ENCODE assay signal across 11 cellular contexts in the genomic region with DNA sequence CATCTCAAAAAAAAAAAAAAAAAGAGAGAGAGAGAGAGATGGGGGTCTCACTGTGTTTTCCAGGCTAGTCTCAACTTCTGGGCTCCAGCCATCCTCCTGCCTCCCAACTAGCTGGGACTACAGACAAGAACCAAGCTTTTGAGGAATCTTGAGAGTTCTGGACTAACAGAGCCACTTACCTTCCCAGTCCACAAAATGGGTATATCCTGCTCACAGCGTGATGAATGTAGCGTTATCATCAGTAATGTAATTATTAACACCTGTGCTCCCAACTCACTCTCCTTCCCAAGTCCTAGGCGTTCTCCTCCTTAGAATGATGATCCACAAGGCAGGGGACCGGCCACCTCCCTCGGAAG. TPM values are rescaled to one million over a fixed set of nuclear protein-coding genes. Genes with fewer than 3 reads are reported as not detected.
DNase-seq lines count a peak whose midpoint lies in the region; ATAC-seq and TF ChIP-seq lines count a peak whose summit lies in the region.
"Had no signal": no experiment of that assay in that cellular context is flagged by ENCODE, and none has a peak within 500 bp of the region (broad histone marks: within the 10 kb centered on the region; RNA-seq: fewer than 3 reads in every experiment).

No MANE protein-coding gene starts in this region.

- TF ChIP-seq CTCF in breast epithelium (IDR thresholded peaks at IDR 0.05) = no peak
- no peak for TF ChIP-seq CTCF in MCF 10A (IDR thresholded peaks at IDR 0.05; ENCODE audit: unreplicated experiment)
- TF ChIP-seq CTCF in activated CD8-positive, alpha-beta T cell treated with anti-CD3 and anti-CD28 coated beads for 36 hours (IDR thresholded peaks at IDR 0.05) = no peak
- TF ChIP-seq CTCF in stomach (IDR thresholded peaks at IDR 0.05) = no peak
- TF ChIP-seq CTCF in ovary (IDR thresholded peaks at IDR 0.05) = no peak

- H3K9me3 ChIP-seq in breast epithelium (no peaks in the 10 kb centered on the region), iPS-18a (ENCODE audit: control insufficient read depth, low read depth, low read length) (no peaks in the 10 kb centered on the region), stomach (no peaks in the 10 kb centered on the region), ovary (no peaks in the 10 kb centered on the region)

- TF ChIP-seq EP300 in stomach (IDR thresholded peaks at IDR 0.05) (no peak), ovary (IDR thresholded peaks at IDR 0.05) (no peak)

- no peak overlapping the region for H3K4me3 Mint-ChIP-seq in MCF 10A (ENCODE audit: unreplicated experiment)
- H3K4me3 Mint-ChIP-seq in activated CD8-positive, alpha-beta T cell treated with anti-CD3 and anti-CD28 coated beads for 36 hours = peak overlapping the region; percentile 61

- BruUV-seq in MCF 10A (replicated peaks; lab: Mats Ljungman, UMichigan) = no TSS peak

- POLR2A ChIA-PET in MCF 10A (lab: Yijun Ruan, JAX) = interaction anchor here (0.7 kb wide), 1 partner anchor 1236 kb away, joined by 3 read pairs; no protein-coding TSS in a partner anchor
- POLR2A ChIA-PET in activated CD8-positive, alpha-beta T cell treated with anti-CD3 and anti-CD28 coated beads for 36 hours (lab: Charles Lee) = interaction anchor here (0.9 to 1.2 kb wide), 2 partner anchors 9 to 92 kb away, joined by 3 read pairs; no protein-coding TSS in a partner anchor

- H3K36me3 ChIP-seq in breast epithelium (no peaks in the 10 kb centered on the region), iPS-18a (ENCODE audit: control insufficient read depth, low read depth, low read length) (no peaks in the 10 kb centered on the region), stomach (no peaks in the 10 kb centered on the region), ovary (no peaks in the 10 kb centered on the region)

- CTCF ChIA-PET in MCF 10A (lab: Yijun Ruan, JAX) = no interaction called here
- CTCF ChIA-PET in activated CD8-positive, alpha-beta T cell treated with anti-CD3 and anti-CD28 coated beads for 36 hours (lab: Charles Lee) = interaction anchor here (0.7 to 1.7 kb wide), 6 partner anchors 10 to 243 kb away, joined by 3 to 6 read pairs (median 4); a partner anchor contains a TSS

- H3K4me1 Mint-ChIP-seq in MCF 10A (ENCODE audit: insufficient read depth, unreplicated experiment) = no peaks in the 10 kb centered on the region
- peaks cover 17% of the 10 kb centered on the region for H3K4me1 Mint-ChIP-seq in activated CD8-positive, alpha-beta T cell treated with anti-CD3 and anti-CD28 coated beads for 36 hours (ENCODE audit: low read depth)

- no peaks in the 10 kb centered on the region for H3K36me3 Mint-ChIP-seq in MCF 10A (ENCODE audit: insufficient read depth, unreplicated experiment)
- no peaks in the 10 kb centered on the region for H3K36me3 Mint-ChIP-seq in activated CD8-positive, alpha-beta T cell treated with anti-CD3 and anti-CD28 coated beads for 36 hours (ENCODE audit: low read depth)

- peaks cover 7% of the 10 kb centered on the region for H3K27me3 Mint-ChIP-seq in MCF 10A (ENCODE audit: insufficient read depth, unreplicated experiment)
- peaks cover 14% of the 10 kb centered on the region for H3K27me3 Mint-ChIP-seq in activated CD8-positive, alpha-beta T cell treated with anti-CD3 and anti-CD28 coated beads for 36 hours

- TF ChIP-seq POLR2A in breast epithelium (IDR thresholded peaks at IDR 0.05) (no peak), stomach (IDR thresholded peaks at IDR 0.05) (no peak), ovary (IDR thresholded peaks at IDR 0.05) (no peak)

- H3K4me1 ChIP-seq in breast epithelium (peaks cover 0 to 7% of the 10 kb centered on the region in 2 donors), iPS-18a (ENCODE audit: control insufficient read depth, low read depth, low read length) (no peaks in the 10 kb centered on the region), stomach (peaks cover 9 to 13% (median 11%) of the 10 kb centered on the region in 4 donors), ovary (ENCODE audit: insufficient read depth) (peaks cover 1% of the 10 kb centered on the region)

- no peak for ATAC-seq in activated CD8-positive, alpha-beta T cell treated with anti-CD3 and anti-CD28 coated beads for 36 hours
- ATAC-seq in HG03280 (IDR thresholded peaks at IDR 0.05; ENCODE audit: unreplicated experiment) = no peak

- no peaks in the 10 kb centered on the region for H3K9me3 Mint-ChIP-seq in MCF 10A (ENCODE audit: unreplicated experiment)
- H3K9me3 Mint-ChIP-seq in activated CD8-positive, alpha-beta T cell treated with anti-CD3 and anti-CD28 coated beads for 36 hours = no peaks in the 10 kb centered on the region

- no peak overlapping the region for H3K9ac ChIP-seq in iPS-18a (ENCODE audit: low read length)

- intact Hi-C loops in breast epithelium (cut with DNase I; ENCODE audit: low total_unique reads) (no loop called here), MCF 10A (cut with micrococcal nuclease) (no loop called here), stomach (cut with DNase I; ENCODE audit: low total_unique reads) (no loop called here), ovary (cut with DNase I) (loop anchor here in 2 of 4 donors (5.0 to 10.0 kb wide), 2 partner anchors 275 to 278 kb away; no protein-coding TSS in a partner anchor)
- intact Hi-C loops in activated CD8-positive, alpha-beta T cell treated with anti-CD3 and anti-CD28 coated beads for 36 hours (cut with micrococcal nuclease) = no loop called here

- H3K27me3 ChIP-seq in breast epithelium (no peaks in the 10 kb centered on the region), iPS-18a (ENCODE audit: control insufficient read depth, insufficient read depth, low read length) (peaks cover 100% of the 10 kb centered on the region), stomach (peaks cover 0 to 15% (median 0%) of the 10 kb centered on the region in 3 donors), ovary (no peaks in the 10 kb centered on the region)

- peak overlapping the region in 1 of 2 donors; percentile 77 for H3K27ac ChIP-seq in breast epithelium
- H3K27ac ChIP-seq in iPS-18a (ENCODE audit: low read length) = no peak overlapping the region
- no peak overlapping the region for H3K27ac ChIP-seq in stomach
- no peak overlapping the region for H3K27ac ChIP-seq in ovary

- peak overlapping the region in 2 of 3 donors; percentile 57 to 69 for H3K4me3 ChIP-seq in breast epithelium
- H3K4me3 ChIP-seq in iPS-18a (ENCODE audit: low read length) = peak overlapping the region; percentile 17
- H3K4me3 ChIP-seq in stomach = peak overlapping the region; percentile 35 to 50 (median 44)
- H3K4me3 ChIP-seq in ovary = no peak overlapping the region

- no peak overlapping the region for H3K27ac Mint-ChIP-seq in MCF 10A (ENCODE audit: low read depth, unreplicated experiment)
- no peak overlapping the region for H3K27ac Mint-ChIP-seq in activated CD8-positive, alpha-beta T cell treated with anti-CD3 and anti-CD28 coated beads for 36 hours

- DNase-seq in breast epithelium (ENCODE audit: low spot score in 2 of 2) (no peak), MCF 10A (ENCODE audit: unreplicated experiment) (no peak), stomach (no peak), ovary (no peak)
- DNase-seq in activated CD8-positive, alpha-beta T cell treated with anti-CD3 and anti-CD28 coated beads for 36 hours = no peak
- DNase-seq in activated CD8-positive, alpha-beta memory T cell treated with anti-CD3 and anti-CD28 coated beads for 24 hours = no peak
- DNase-seq: NCI-H2171 treated with DMSO at 0.1 percent for 48 hours, occipital lobe, SIG-M5 had no signal

- WGBS in stomach, 5 donors = 23 to 43% (median 28%) methylated on average over 5 of the region's 5 CpGs
- 36 to 60% (median 53%) methylated on average over 5 of the region's 5 CpGs for WGBS in ovary, 3 donors

RNA-seq across cellular contexts. Expression of a gene that starts 4.6 kb away (rescaled TPM):
- total RNA-seq in breast epithelium (not detected), MCF 10A (2022) (not detected in 2 replicates), stomach (not detected), ovary (1 to 10 TPM in 3 of 7 donors, under 1 TPM in 1, not detected in 3; 0.98 to 2.4 (median 1.3) TPM)
- total RNA-seq in activated CD8-positive, alpha-beta T cell treated with anti-CD3 and anti-CD28 coated beads for 36 hours = 1 to 10 TPM in 1 of 2 experiments, under 1 TPM in 1; 0.56 to 1.3 TPM
- polyA plus RNA-seq in stomach (1 to 10 TPM in 1 of 3 donors, not detected in 2; 1.2 TPM), ovary (under 1 TPM in 1 of 2 donors, not detected in 1; 0.30 TPM)

RNA-seq across cellular contexts. Expression of a gene that starts 33.6 kb away (rescaled TPM):
- total RNA-seq in breast epithelium = 1 to 10 TPM; 1.3 to 6.3 (median 1.6) TPM
- 0.75 and 1.8 TPM in 2 replicates for total RNA-seq in MCF 10A (2022)
- total RNA-seq in activated CD8-positive, alpha-beta T cell treated with anti-CD3 and anti-CD28 coated beads for 36 hours = 1 to 10 TPM; 3.6 to 5.2 TPM
- 10 to 100 TPM in 1 of 5 donors, 1 to 10 TPM in 2, under 1 TPM in 1, not detected in 1; 0.87 to 14.3 (median 1.8) TPM for total RNA-seq in stomach
- 1 to 10 TPM; 1.7 to 5.8 (median 3.7) TPM for polyA plus RNA-seq in stomach
- total RNA-seq in ovary = 1 to 10 TPM; 1.3 to 3.7 (median 2.3) TPM
- 1 to 10 TPM in 1 of 2 donors, under 1 TPM in 1; 0.57 to 2.8 TPM for polyA plus RNA-seq in ovary

RNA-seq across cellular contexts. Expression of a gene that starts 33.7 kb away (rescaled TPM):
- total RNA-seq in breast epithelium (10 to 100 TPM; 16.6 to 50.1 (median 43.6) TPM), MCF 10A (2022) (36.7 and 37.1 TPM in 2 replicates), stomach (100 to 1,000 TPM in 1 of 5 donors, 10 to 100 TPM in 4; 24.8 to 381 (median 49.6) TPM), ovary (10 to 100 TPM; 21.0 to 38.1 (median 29.7) TPM)
- total RNA-seq in activated CD8-positive, alpha-beta T cell treated with anti-CD3 and anti-CD28 coated beads for 36 hours = 10 to 100 TPM; 22.4 to 23.8 TPM
- polyA plus RNA-seq in stomach (10 to 100 TPM; 28.0 to 38.8 (median 38.2) TPM), ovary (10 to 100 TPM; 13.1 to 24.1 TPM)
